ENCODE assay signal across 30 cellular contexts in the genomic region with DNA sequence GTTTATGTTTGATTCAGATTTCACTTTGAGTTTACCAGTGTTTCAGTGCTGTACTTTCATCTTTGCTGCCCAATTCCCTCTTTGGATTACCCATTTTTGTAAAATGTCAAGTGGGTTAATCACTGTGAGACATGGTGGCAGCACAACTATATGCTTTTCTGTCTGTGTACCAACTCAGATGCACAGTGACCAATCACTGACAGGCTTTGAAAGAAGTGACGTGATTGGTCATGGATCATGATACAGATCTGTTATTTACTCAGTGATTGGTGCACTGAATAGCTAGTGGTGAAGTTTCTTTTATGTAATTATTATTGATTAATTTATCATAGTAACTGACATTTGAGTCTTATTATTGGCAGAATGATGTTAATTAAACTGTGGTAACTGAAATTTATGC.
A peak's percentile ranks its signal among the peaks of the same experiment; 100 is the strongest.
DNase-seq lines count a peak whose midpoint lies in the region; ATAC-seq, FAIRE-seq and TF ChIP-seq lines count a peak whose summit lies in the region.
"Had no signal": no experiment of that assay in that cellular context is flagged by ENCODE, and none has a peak within 500 bp of the region (broad histone marks: within the 10 kb centered on the region; RNA-seq: fewer than 3 reads in every experiment).

No MANE protein-coding gene starts in this region.

- CTCF ChIA-PET in HepG2 (lab: Yijun Ruan, JAX; ENCODE audit: low intra/inter-chr PET ratio, low total read pairs), result no interaction called here
- CTCF ChIA-PET in Calu3 (lab: Charles Lee), result no interaction called here

- H3K27ac ChIP-seq in HepG2 (ENCODE audit: extremely low read length, insufficient read depth, low read length) (no peak overlapping the region), right lobe of liver (no peak overlapping the region)
- H3K27ac ChIP-seq: coronary artery, gastroesophageal sphincter, PC-9, psoas muscle, transverse colon, VCaP had no signal

- H3K36me3 ChIP-seq in HepG2 (replicated peaks in 1 of 2; ENCODE audit: control insufficient read depth in 1 of 2, insufficient read depth in 2 of 2, low read length in 2 of 2) (no peaks in the 10 kb centered on the region), right lobe of liver (no peaks in the 10 kb centered on the region), BE2C (no peaks in the 10 kb centered on the region)
- H3K36me3 ChIP-seq: gastroesophageal sphincter, transverse colon had no signal

- H3K36me3 Mint-ChIP-seq in Calu3 (ENCODE audit: insufficient read depth, unreplicated experiment), result no peaks in the 10 kb centered on the region
- H3K36me3 Mint-ChIP-seq: activated CD8-positive, alpha-beta memory T cell treated with anti-CD3 and anti-CD28 coated beads, Interleukin-2, amount 10 ng/mL, durations not matched to agents 7 days and 5 days; natural killer cell treated with Interleukin-12 subunit alpha and Interleukin-12 subunit beta and Interleukin-15 and Interleukin-18, amount 100 ng/mL, for 72 hours had no signal

- intact Hi-C loops in HepG2 (cut with micrococcal nuclease; ENCODE audit: unreplicated experiment) (no loop called here), right lobe of liver (cut with DNase I) (no loop called here), Calu3 (cut with micrococcal nuclease; ENCODE audit: unreplicated experiment) (no loop called here)

- no peaks in the 10 kb centered on the region for H3K9me3 Mint-ChIP-seq in Calu3 (ENCODE audit: low read depth, unreplicated experiment)
- H3K9me3 Mint-ChIP-seq: activated T-cell treated with anti-CD3 and anti-CD28 coated beads, Interleukin-2, amount 50 U/mL, for 4 hours; natural killer cell treated with Interleukin-12 subunit alpha and Interleukin-12 subunit beta and Interleukin-15 and Interleukin-18, amount 100 ng/mL, for 72 hours had no signal

- H3K4me3 ChIP-seq in HepG2 (replicated peaks in 1 of 3; ENCODE audit: insufficient read depth in 1 of 3, low read depth in 2 of 3, low read length in 3 of 3), result no peak overlapping the region
- H3K4me3 ChIP-seq in right lobe of liver, result no peak overlapping the region
- H3K4me3 ChIP-seq in BE2C (ENCODE audit: low read depth, low read length), result no peak overlapping the region
- H3K4me3 ChIP-seq: coronary artery, gastroesophageal sphincter, PC-9, psoas muscle, transverse colon had no signal

- H4K20me1 ChIP-seq in HepG2 (ENCODE audit: insufficient read depth, low read length), result no peaks in the 10 kb centered on the region

- in situ Hi-C loops in HepG2 (cut with HindIII; ENCODE audit: extremely low pct_ligation_motif_present, low pct_unique_long_range_greater_than_20kb), result no loop called here

- FAIRE-seq in HepG2 (lab: Jason Lieb, UNC), result no peak
- peak; percentile 93 for FAIRE-seq in urothelium cell line (lab: Jason Lieb, UNC)
- FAIRE-seq: G401.6 had no signal

- TF ChIP-seq CTCF in HepG2 (CRISPR knock-in tag; IDR thresholded peaks at IDR 0.05) (no peak), right lobe of liver (IDR thresholded peaks at IDR 0.05) (no peak), Calu3 (IDR thresholded peaks at IDR 0.05; ENCODE audit: unreplicated experiment) (no peak), BE2C (IDR thresholded peaks at IDR 0.05; ENCODE audit: low read depth, low read length) (no peak)

- POLR2A ChIA-PET in HepG2 (lab: Yijun Ruan, JAX), result no interaction called here

- no TSS peak for BruUV-seq in HepG2 (replicated peaks; lab: Mats Ljungman, UMichigan)
- no TSS peak for BruUV-seq in Calu3 (replicated peaks; lab: Mats Ljungman, UMichigan)

- H2AFZ ChIP-seq in HepG2 (ENCODE audit: low read length), result no peak overlapping the region
- H2AFZ ChIP-seq: PC-9 had no signal

- no peak for DNase-seq in HepG2 (ENCODE audit: low spot score)
- no peak for DNase-seq in right lobe of liver
- DNase-seq in NAMALWA (ENCODE audit: low spot score), result peak; percentile 72
- DNase-seq in astrocyte of the hippocampus (ENCODE audit: low read depth, low spot score), result peak; percentile 11
- DNase-seq in urothelium cell line (ENCODE audit: low spot score), result no peak
- DNase-seq in Calu3, result no peak
- DNase-seq in BE2C, result no peak
- DNase-seq: activated CD4-positive, alpha-beta T cell treated with anti-CD3 and anti-CD28 coated beads for 48 hours; activated CD8-positive, alpha-beta memory T cell treated with anti-CD3 and anti-CD28 coated beads, Interleukin-2, amount 10 ng/mL, durations not matched to agents 7 days and 5 days; activated naive CD8-positive, alpha-beta T cell treated with anti-CD3 and anti-CD28 coated beads, Interleukin-2, amount 50 U/mL, for 24 hours; activated T-cell treated with anti-CD3 and anti-CD28 coated beads, Interleukin-2, amount 50 U/mL, for 4 hours; effector CD8-positive, alpha-beta T cell; HFFc6; hypothalamus; NCI-H1105; NCI-H187 treated with DMSO at 0.1 percent for 48 hours; NCI-H524; occipital lobe; PC-9; psoas muscle; SIG-M5; stimulated activated CD4-positive, alpha-beta T cell treated with anti-CD3 and anti-CD28 coated beads, Interleukin-4, amount 100 ng/mL, for 1 hour; T-helper 9 cell; transverse colon had no signal

- no peak overlapping the region for H3K9ac ChIP-seq in HepG2 (ENCODE audit: insufficient read depth, low read depth, low read length)

- H3K4me2 ChIP-seq in HepG2 (ENCODE audit: low read depth, low read length), result no peak overlapping the region
- H3K4me2 ChIP-seq: PC-9 had no signal

- TF ChIP-seq RAD21 in HepG2 (CRISPR knock-in tag; IDR thresholded peaks at IDR 0.05), result no peak

- H3K79me2 ChIP-seq in HepG2 (ENCODE audit: insufficient read depth, low read length), result no peaks in the 10 kb centered on the region

- TF ChIP-seq EP300 in HepG2 (IDR thresholded peaks at IDR 0.05; ENCODE audit: low read depth in 2 of 2, low read length in 2 of 2), result no peak
- no peak for TF ChIP-seq EP300 in HepG2 (CRISPR knock-in tag; IDR thresholded peaks at IDR 0.05; ENCODE audit: borderline replicate concordance)

- no peaks in the 10 kb centered on the region for H3K27me3 Mint-ChIP-seq in Calu3 (ENCODE audit: unreplicated experiment)
- H3K27me3 Mint-ChIP-seq: activated naive CD8-positive, alpha-beta T cell treated with anti-CD3 and anti-CD28 coated beads, Interleukin-2, amount 50 U/mL, for 24 hours had no signal

- TF ChIP-seq POLR2A in HepG2 (IDR thresholded peaks at IDR 0.05; ENCODE audit: insufficient read depth in 1 of 2, low read depth in 2 of 2, low read length in 2 of 2) (no peak), right lobe of liver (IDR thresholded peaks at IDR 0.05) (no peak)

- H3K4me1 ChIP-seq in HepG2 (ENCODE audit: insufficient read depth, low read length) (peaks cover 9% of the 10 kb centered on the region; the same call in 1 of the 2 replicates), right lobe of liver (no peaks in the 10 kb centered on the region), BE2C (no peaks in the 10 kb centered on the region)
- H3K4me1 ChIP-seq: gastroesophageal sphincter, psoas muscle had no signal

- peaks cover 19% of the 10 kb centered on the region for H3K4me1 Mint-ChIP-seq in Calu3 (ENCODE audit: low read depth, unreplicated experiment)
- H3K4me1 Mint-ChIP-seq: activated CD8-positive, alpha-beta memory T cell treated with anti-CD3 and anti-CD28 coated beads, Interleukin-2, amount 10 ng/mL, durations not matched to agents 7 days and 5 days; activated naive CD8-positive, alpha-beta T cell treated with anti-CD3 and anti-CD28 coated beads, Interleukin-2, amount 50 U/mL, for 24 hours had no signal

- ATAC-seq in HepG2 (no peak), right lobe of liver (no peak), HG02642 (IDR thresholded peaks at IDR 0.05; ENCODE audit: poor library complexity, unreplicated experiment) (no peak)
- ATAC-seq: activated CD8-positive, alpha-beta memory T cell treated with anti-CD3 and anti-CD28 coated beads, Interleukin-2, amount 10 ng/mL, durations not matched to agents 7 days and 5 days; activated naive CD8-positive, alpha-beta T cell treated with anti-CD3 and anti-CD28 coated beads, Interleukin-2, amount 50 U/mL, for 24 hours; gastroesophageal sphincter; natural killer cell treated with Interleukin-12 subunit alpha and Interleukin-12 subunit beta and Interleukin-15 and Interleukin-18, amount 100 ng/mL, for 72 hours; psoas muscle had no signal

- H3K27me3 ChIP-seq in HepG2 (ENCODE audit: control insufficient read depth in 1 of 2, insufficient read depth in 2 of 2, low read length in 2 of 2) (no peaks in the 10 kb centered on the region), right lobe of liver (no peaks in the 10 kb centered on the region), BE2C (no peaks in the 10 kb centered on the region)
- H3K27me3 ChIP-seq: gastroesophageal sphincter, transverse colon had no signal

- H3K9me3 ChIP-seq in HepG2 (ENCODE audit: low read length), result no peaks in the 10 kb centered on the region
- no peaks in the 10 kb centered on the region for H3K9me3 ChIP-seq in right lobe of liver
- H3K9me3 ChIP-seq in BE2C, result no peaks in the 10 kb centered on the region
- H3K9me3 ChIP-seq: gastroesophageal sphincter, psoas muscle, transverse colon had no signal

- H3K4me3 Mint-ChIP-seq in Calu3 (ENCODE audit: low read depth, unreplicated experiment), result no peak overlapping the region
- H3K4me3 Mint-ChIP-seq: activated CD8-positive, alpha-beta memory T cell treated with anti-CD3 and anti-CD28 coated beads, Interleukin-2, amount 10 ng/mL, durations not matched to agents 7 days and 5 days; activated naive CD8-positive, alpha-beta T cell treated with anti-CD3 and anti-CD28 coated beads, Interleukin-2, amount 50 U/mL, for 24 hours; activated T-cell treated with anti-CD3 and anti-CD28 coated beads, Interleukin-2, amount 50 U/mL, for 4 hours; HFFc6; natural killer cell treated with Interleukin-12 subunit alpha and Interleukin-12 subunit beta and Interleukin-15 and Interleukin-18, amount 100 ng/mL, for 72 hours had no signal

- H3K27ac Mint-ChIP-seq in Calu3 (ENCODE audit: unreplicated experiment), result no peak overlapping the region
- H3K27ac Mint-ChIP-seq: activated CD8-positive, alpha-beta memory T cell treated with anti-CD3 and anti-CD28 coated beads, Interleukin-2, amount 10 ng/mL, durations not matched to agents 7 days and 5 days; activated naive CD8-positive, alpha-beta T cell treated with anti-CD3 and anti-CD28 coated beads, Interleukin-2, amount 50 U/mL, for 24 hours; HFFc6; natural killer cell treated with Interleukin-12 subunit alpha and Interleukin-12 subunit beta and Interleukin-15 and Interleukin-18, amount 100 ng/mL, for 72 hours had no signal

- 89% methylated on average over 1 of the region's 1 CpG for WGBS in HepG2 (ENCODE audit: low lambda C conversion rate)
- 85% methylated on average over 1 of the region's 1 CpG for WGBS in right lobe of liver (ENCODE audit: insufficient coverage, low coverage, low lambda C conversion rate, missing lambda C conversion rate)

TF ChIP-seq in HepG2, 621 proteins besides CTCF, POLR2A, EP300 and RAD21:
- peak; percentile 51; the same call in 1 of the 2 replicates for TF ChIP-seq NFYC (CRISPR knock-in tag; IDR thresholded peaks at IDR 0.05)
- TF ChIP-seq ZNF552 (CRISPR knock-in tag; IDR thresholded peaks at IDR 0.05; ENCODE audit: borderline replicate concordance), result no peak

Comparison
In these comparisons a context has a peak if more than half of its experiments do, and no peak if none do; other contexts are left out.
1. DNase-seq: peak in NAMALWA (single experiment) and astrocyte of the hippocampus (single experiment); none in HepG2 (single experiment), right lobe of liver (0 of 3), urothelium cell line (single experiment), Calu3 (single experiment) and BE2C (single experiment).